In genomic region chr20:32682508-32682987, GRCh38 we compare ENCODE assay signal across 31 cellular contexts. TPM values are rescaled to one million over a fixed set of nuclear protein-coding genes. Genes with fewer than 3 reads are reported as not detected.
A peak's percentile ranks its signal among the peaks of the same experiment; 100 is the strongest.
DNase-seq lines count a peak whose midpoint lies in the region; ATAC-seq and TF ChIP-seq lines count a peak whose summit lies in the region.
"Had no signal": no experiment of that assay in that cellular context is flagged by ENCODE, and none has a peak within 500 bp of the region (broad histone marks: within the 10 kb centered on the region; RNA-seq: fewer than 3 reads in every experiment).

No MANE protein-coding gene starts in this region.

- H4K8ac ChIP-seq in trophoblast cell (ENCODE audit: low read depth, low read length): no peak overlapping the region

- H3K79me1 ChIP-seq in trophoblast cell (ENCODE audit: low read length): peaks cover 15% of the 10 kb centered on the region

- no peaks in the 10 kb centered on the region for H3K36me3 Mint-ChIP-seq in activated CD8-positive, alpha-beta T cell treated with anti-CD3 and anti-CD28 coated beads, Interleukin-2, amount 10 ng/mL, durations not matched to agents 7 days and 5 days (ENCODE audit: low read depth)
- H3K36me3 Mint-ChIP-seq in activated CD8-positive, alpha-beta T cell treated with anti-CD3 and anti-CD28 coated beads for 36 hours (ENCODE audit: low read depth): no peaks in the 10 kb centered on the region
- no peaks in the 10 kb centered on the region for H3K36me3 Mint-ChIP-seq in T-helper 17 cell (ENCODE audit: low read depth)
- H3K36me3 Mint-ChIP-seq: CD4-positive, alpha-beta memory T cell had no signal

- no peak overlapping the region for H2BK120ac ChIP-seq in trophoblast cell (ENCODE audit: insufficient read depth, low read length, poor library complexity)

- H3K18ac ChIP-seq in trophoblast cell (ENCODE audit: low read length): no peak overlapping the region

- H3K23ac ChIP-seq in trophoblast cell (ENCODE audit: low read length): no peak overlapping the region

- peaks cover 19 to 27% of the 10 kb centered on the region in 2 experiments for H3K4me1 ChIP-seq in trophoblast cell (ENCODE audit: control insufficient read depth in 1 of 2, insufficient read depth in 2 of 2, low read length in 2 of 2)
- H3K4me1 ChIP-seq: ascending aorta, psoas muscle, thyroid gland had no signal

- no peak overlapping the region for H3K9ac ChIP-seq in trophoblast cell (ENCODE audit: low read length)

- H2BK12ac ChIP-seq in trophoblast cell (ENCODE audit: low read length): no peak overlapping the region

- peak overlapping the region; percentile 72 for H3K27ac Mint-ChIP-seq in activated CD8-positive, alpha-beta T cell treated with anti-CD3 and anti-CD28 coated beads, Interleukin-2, amount 10 ng/mL, durations not matched to agents 7 days and 5 days
- H3K27ac Mint-ChIP-seq in activated CD8-positive, alpha-beta T cell treated with anti-CD3 and anti-CD28 coated beads for 36 hours: no peak overlapping the region
- H3K27ac Mint-ChIP-seq in T-helper 17 cell: peak overlapping the region; percentile 74
- H3K27ac Mint-ChIP-seq: T-helper 1 cell treated with Interleukin-12 subunit alpha and Interleukin-12 subunit beta and Interleukin-4 antibody, amounts not matched to agents 30 μg/mL and 1 μg/mL, for 36 hours had no signal

- no peaks in the 10 kb centered on the region for H3K27me3 ChIP-seq in trophoblast cell (ENCODE audit: insufficient read depth, low read length)
- H3K27me3 ChIP-seq: ascending aorta, thyroid gland had no signal

- H4K12ac ChIP-seq in trophoblast cell (ENCODE audit: low read depth, low read length): no peak overlapping the region

- no peaks in the 10 kb centered on the region for H3K9me3 ChIP-seq in T-helper 17 cell (ENCODE audit: control insufficient read depth, low read length, poor library complexity, severe bottlenecking)
- no peaks in the 10 kb centered on the region for H3K9me3 ChIP-seq in trophoblast cell (ENCODE audit: insufficient read depth, low read depth, low read length)
- H3K9me3 ChIP-seq: ascending aorta, psoas muscle, thyroid gland had no signal

- CTCF ChIA-PET in activated CD8-positive, alpha-beta T cell treated with anti-CD3 and anti-CD28 coated beads, Interleukin-2, amount 10 ng/mL, durations not matched to agents 7 days and 5 days (lab: Charles Lee): interaction anchor here (0.6 to 6.8 kb wide), 3 partner anchors 55 to 95 kb away, joined by 3 to 79 read pairs (median 4); no protein-coding TSS in a partner anchor
- CTCF ChIA-PET in activated CD8-positive, alpha-beta T cell treated with anti-CD3 and anti-CD28 coated beads for 36 hours (lab: Charles Lee): interaction anchor here (0.9 to 2.5 kb wide), 4 partner anchors 9 to 263 kb away, joined by 3 to 19 read pairs (median 12); partner anchors contain the start of gene C20orf203

- intact Hi-C loops in activated CD8-positive, alpha-beta T cell treated with anti-CD3 and anti-CD28 coated beads for 36 hours (cut with micrococcal nuclease): no loop called here

- no peaks in the 10 kb centered on the region for H3K9me3 Mint-ChIP-seq in activated CD8-positive, alpha-beta T cell treated with anti-CD3 and anti-CD28 coated beads, Interleukin-2, amount 10 ng/mL, durations not matched to agents 7 days and 5 days (ENCODE audit: insufficient read depth)
- H3K9me3 Mint-ChIP-seq in activated CD8-positive, alpha-beta T cell treated with anti-CD3 and anti-CD28 coated beads for 36 hours: no peaks in the 10 kb centered on the region
- H3K9me3 Mint-ChIP-seq: activated T-cell treated with anti-CD3 and anti-CD28 coated beads, Interleukin-2, amount 50 U/mL, for 4 hours; CD4-positive, alpha-beta memory T cell; T-helper 1 cell treated with Interleukin-12 subunit alpha and Interleukin-12 subunit beta and Interleukin-4 antibody, amounts not matched to agents 30 μg/mL and 1 μg/mL, for 36 hours had no signal

- H3K4me1 Mint-ChIP-seq in activated CD8-positive, alpha-beta T cell treated with anti-CD3 and anti-CD28 coated beads, Interleukin-2, amount 10 ng/mL, durations not matched to agents 7 days and 5 days (ENCODE audit: low read depth): peaks cover 27% of the 10 kb centered on the region
- peaks cover 13% of the 10 kb centered on the region for H3K4me1 Mint-ChIP-seq in activated CD8-positive, alpha-beta T cell treated with anti-CD3 and anti-CD28 coated beads for 36 hours (ENCODE audit: low read depth)
- H3K4me1 Mint-ChIP-seq in T-helper 17 cell: peaks cover 2% of the 10 kb centered on the region

- no peak overlapping the region for H2AFZ ChIP-seq in trophoblast cell (ENCODE audit: insufficient read depth, low read length, poor library complexity)
- H2AFZ ChIP-seq: PC-9 had no signal

- TF ChIP-seq CTCF in activated CD8-positive, alpha-beta T cell treated with anti-CD3 and anti-CD28 coated beads for 36 hours (IDR thresholded peaks at IDR 0.05): no peak

- no peak overlapping the region for H3K4me3 ChIP-seq in trophoblast cell (ENCODE audit: low read depth, low read length)
- H3K4me3 ChIP-seq: ascending aorta, PC-9, psoas muscle, thyroid gland had no signal

- no peak overlapping the region for H3K27ac ChIP-seq in trophoblast cell (ENCODE audit: low read depth, low read length)
- H3K27ac ChIP-seq: ascending aorta, PC-9, psoas muscle, thyroid gland had no signal

- no peak overlapping the region for H3K14ac ChIP-seq in trophoblast cell (ENCODE audit: low read length)

- H3K27me3 Mint-ChIP-seq in activated CD8-positive, alpha-beta T cell treated with anti-CD3 and anti-CD28 coated beads, Interleukin-2, amount 10 ng/mL, durations not matched to agents 7 days and 5 days (ENCODE audit: low read depth): no peaks in the 10 kb centered on the region
- no peaks in the 10 kb centered on the region for H3K27me3 Mint-ChIP-seq in activated CD8-positive, alpha-beta T cell treated with anti-CD3 and anti-CD28 coated beads for 36 hours
- H3K27me3 Mint-ChIP-seq in T-helper 17 cell: no peaks in the 10 kb centered on the region
- H3K27me3 Mint-ChIP-seq: CD4-positive, alpha-beta memory T cell had no signal

- POLR2A ChIA-PET in activated CD8-positive, alpha-beta T cell treated with anti-CD3 and anti-CD28 coated beads, Interleukin-2, amount 10 ng/mL, durations not matched to agents 7 days and 5 days (lab: Charles Lee): interaction anchor here (0.8 kb wide), 1 partner anchor 55 kb away, joined by 3 read pairs; no protein-coding TSS in a partner anchor
- POLR2A ChIA-PET in activated CD8-positive, alpha-beta T cell treated with anti-CD3 and anti-CD28 coated beads for 36 hours (lab: Charles Lee): interaction anchor here (1.3 kb wide), 1 partner anchor 9 kb away, joined by 5 read pairs; the partner anchor contains the start of gene C20orf203

- no peak for ATAC-seq in activated CD8-positive, alpha-beta T cell treated with anti-CD3 and anti-CD28 coated beads, Interleukin-2, amount 10 ng/mL, durations not matched to agents 7 days and 5 days
- ATAC-seq in activated CD8-positive, alpha-beta T cell treated with anti-CD3 and anti-CD28 coated beads for 36 hours: no peak
- ATAC-seq in T-helper 17 cell: no peak
- ATAC-seq: activated T-cell treated with anti-CD3 and anti-CD28 coated beads, Interleukin-2, amount 50 U/mL, for 4 hours; left lobe of liver; psoas muscle; Right ventricle myocardium inferior; SK-N-SH treated with all-trans-retinoic acid at 6 μM for 48 hours had no signal

- WGBS in trophoblast cell (ENCODE audit: extremely low coverage, insufficient coverage, insufficient read length): no CpG with 5 or more reads among the region's 11 CpGs

- H2BK5ac ChIP-seq in trophoblast cell (ENCODE audit: low read depth, low read length, poor library complexity): no peak overlapping the region

- H3K4ac ChIP-seq in trophoblast cell (ENCODE audit: low read depth, low read length): no peak overlapping the region

- no peaks in the 10 kb centered on the region for H3K36me3 ChIP-seq in trophoblast cell (ENCODE audit: control insufficient read depth in 1 of 2, insufficient read depth in 2 of 2, low read length in 2 of 2)
- H3K36me3 ChIP-seq: ascending aorta, thyroid gland had no signal

- DNase-seq in activated CD8-positive, alpha-beta T cell treated with anti-CD3 and anti-CD28 coated beads, Interleukin-2, amount 10 ng/mL, durations not matched to agents 7 days and 5 days: no peak
- DNase-seq in activated CD8-positive, alpha-beta T cell treated with anti-CD3 and anti-CD28 coated beads for 36 hours: no peak
- DNase-seq in T-helper 17 cell: no peak
- DNase-seq in islet precursor cell: peak; percentile 76
- peak; percentile 97 to 98 for DNase-seq in trophoblast cell
- no peak for DNase-seq in effector CD4-positive, alpha-beta T cell
- no peak for DNase-seq in activated T-cell treated with anti-CD3 and anti-CD28 coated beads, Interleukin-2, amount 50 U/mL, for 1 hour
- no peak for DNase-seq in GM19240 (ENCODE audit: insufficient read length, low spot score)
- DNase-seq: activated CD4-positive, alpha-beta T cell treated with anti-CD3 and anti-CD28 coated beads for 4 hours; activated T-cell treated with anti-CD3 and anti-CD28 coated beads, Interleukin-2, amount 50 U/mL, for 4 hours; AML-193; CD4-positive, alpha-beta memory T cell; effector memory CD4-positive, alpha-beta T cell; HCEC 1CT; IMR-90; NCI-H2029; NCI-H2227 treated with DMSO at 0.1 percent for 48 hours; NCI-H69; occipital lobe; PC-9; psoas muscle; stimulated activated CD4-positive, alpha-beta T cell treated with anti-CD3 and anti-CD28 coated beads, Interleukin-4, amount 100 ng/mL, for 24 hours; thyroid gland had no signal

- H3K4me2 ChIP-seq in trophoblast cell (ENCODE audit: low read length): no peak overlapping the region

- H2AK5ac ChIP-seq in trophoblast cell (ENCODE audit: low read length): no peak overlapping the region

- H3K79me2 ChIP-seq in trophoblast cell (ENCODE audit: control insufficient read depth, insufficient read depth, low read length, poor library complexity): peaks cover 2% of the 10 kb centered on the region

- H3K4me3 Mint-ChIP-seq in activated CD8-positive, alpha-beta T cell treated with anti-CD3 and anti-CD28 coated beads, Interleukin-2, amount 10 ng/mL, durations not matched to agents 7 days and 5 days: no peak overlapping the region
- H3K4me3 Mint-ChIP-seq in activated CD8-positive, alpha-beta T cell treated with anti-CD3 and anti-CD28 coated beads for 36 hours: no peak overlapping the region
- no peak overlapping the region for H3K4me3 Mint-ChIP-seq in T-helper 17 cell
- H3K4me3 Mint-ChIP-seq: activated T-cell treated with anti-CD3 and anti-CD28 coated beads, Interleukin-2, amount 50 U/mL, for 4 hours; CD4-positive, alpha-beta memory T cell; T-helper 1 cell treated with Interleukin-12 subunit alpha and Interleukin-12 subunit beta and Interleukin-4 antibody, amounts not matched to agents 30 μg/mL and 1 μg/mL, for 36 hours had no signal

- no peak overlapping the region for H4K91ac ChIP-seq in trophoblast cell (ENCODE audit: low read depth, low read length)

RNA-seq across cellular contexts. Expression of gene C20orf203, which starts 8.8 kb away (rescaled TPM):
- total RNA-seq in activated CD8-positive, alpha-beta T cell treated with anti-CD3 and anti-CD28 coated beads, Interleukin-2, amount 10 ng/mL, durations not matched to agents 7 days and 5 days: under 1 TPM; 0.16 to 0.21 TPM
- under 1 TPM; 0.16 to 0.47 TPM for total RNA-seq in activated CD8-positive, alpha-beta T cell treated with anti-CD3 and anti-CD28 coated beads for 36 hours
- under 1 TPM; 0.10 to 0.20 TPM for total RNA-seq in T-helper 17 cell
- polyA plus RNA-seq in trophoblast cell (2013): 0.01 TPM in 1 of 2 replicates, not detected in the other
- total RNA-seq: A673; activated T-cell treated with anti-CD3 and anti-CD28 coated beads, Interleukin-2, amount 50 U/mL, for 4 hours; ascending aorta; epithelial cell of proximal tubule; IMR-90; left lobe of liver; mesenteric fat pad; PC-9; Right ventricle myocardium inferior had no signal
- polyA plus RNA-seq: CD4-positive, alpha-beta memory T cell; psoas muscle had no signal

Comparison
In these comparisons a context has a peak if more than half of its experiments do, and no peak if none do; other contexts are left out.
1. DNase-seq: peak in islet precursor cell (single experiment) and trophoblast cell (2 of 2); none in activated CD8-positive, alpha-beta T cell treated with anti-CD3 and anti-CD28 coated beads, Interleukin-2, amount 10 ng/mL, durations not matched to agents 7 days and 5 days (single experiment), activated CD8-positive, alpha-beta T cell treated with anti-CD3 and anti-CD28 coated beads for 36 hours (single experiment), T-helper 17 cell (0 of 3), effector CD4-positive, alpha-beta T cell (single experiment), activated T-cell treated with anti-CD3 and anti-CD28 coated beads, Interleukin-2, amount 50 U/mL, for 1 hour (single experiment) and GM19240 (single experiment).